Comparison of ENCODE assay signal across 25 cellular contexts in genomic region chr9:14554866-14555265, GRCh38.
A peak's percentile ranks its signal among the peaks of the same experiment; 100 is the strongest.
DNase-seq lines count a peak whose midpoint lies in the region; ATAC-seq lines count a peak whose summit lies in the region.
"Had no signal": no experiment of that assay in that cellular context is flagged by ENCODE, and none has a peak within 500 bp of the region (broad histone marks: within the 10 kb centered on the region; RNA-seq: fewer than 3 reads in every experiment).

No MANE protein-coding gene starts in this region.

- H3K9me3 Mint-ChIP-seq in T-helper 2 cell treated with Interferon-gamma antibody and Interleukin-4, amounts not matched to agents 5 μg/mL and 100 μg/mL, for 36 hours = peaks cover 10% of the 10 kb centered on the region
- H3K9me3 Mint-ChIP-seq: activated naive CD4-positive, alpha-beta T cell treated with anti-CD3 and anti-CD28 coated beads, Interleukin-2, amount 50 U/mL, for 24 hours had no signal

- H3K27me3 Mint-ChIP-seq in T-helper 2 cell treated with Interferon-gamma antibody and Interleukin-4, amounts not matched to agents 5 μg/mL and 100 μg/mL, for 36 hours (ENCODE audit: low read depth) = peaks cover 2% of the 10 kb centered on the region
- H3K27me3 Mint-ChIP-seq: activated naive CD4-positive, alpha-beta T cell treated with anti-CD3 and anti-CD28 coated beads, Interleukin-2, amount 50 U/mL, for 24 hours; B cell had no signal

- no peak overlapping the region for H3K4me3 Mint-ChIP-seq in T-helper 2 cell treated with Interferon-gamma antibody and Interleukin-4, amounts not matched to agents 5 μg/mL and 100 μg/mL, for 36 hours
- H3K4me3 Mint-ChIP-seq: activated CD8-positive, alpha-beta memory T cell treated with anti-CD3 and anti-CD28 coated beads, Interleukin-2, amount 10 ng/mL, durations not matched to agents 7 days and 5 days; activated naive CD4-positive, alpha-beta T cell treated with anti-CD3 and anti-CD28 coated beads, Interleukin-2, amount 50 U/mL, for 24 hours; B cell; naive thymus-derived CD8-positive, alpha-beta T cell; stimulated activated effector memory CD8-positive, alpha-beta T cell treated with anti-CD3 and anti-CD28 coated beads, Interleukin-12 subunit alpha, Interleukin-12 subunit beta, amount 100 ng/mL, for 72 hours; T-helper 1 cell treated with Interleukin-12 subunit alpha and Interleukin-12 subunit beta and Interleukin-4 antibody, amounts not matched to agents 30 μg/mL and 1 μg/mL, for 36 hours had no signal

- DNase-seq in T-helper 2 cell treated with Interferon-gamma antibody and Interleukin-4, amounts not matched to agents 5 μg/mL and 100 μg/mL, for 36 hours (ENCODE audit: low spot score) = no peak
- DNase-seq in T-helper 2 cell = no peak
- DNase-seq in dermis blood vessel endothelial cell = peak; percentile 63
- DNase-seq in lung microvascular endothelial cell (ENCODE audit: low read depth in 2 of 2) = peak; percentile 72 to 84
- DNase-seq in NAMALWA (ENCODE audit: low spot score) = no peak
- DNase-seq: activated CD4-positive, alpha-beta T cell treated with anti-CD3 and anti-CD28 coated beads for 48 hours; activated CD8-positive, alpha-beta memory T cell treated with anti-CD3 and anti-CD28 coated beads, Interleukin-2, amount 10 ng/mL, durations not matched to agents 7 days and 5 days; esophagus squamous epithelium; heart left ventricle; left cardiac atrium; naive thymus-derived CD8-positive, alpha-beta T cell; NCI-H1436; NCI-H510A; posterior cingulate gyrus; SJCRH30; stimulated activated CD4-positive, alpha-beta T cell treated with anti-CD3 and anti-CD28 coated beads, Interleukin-2, amount 100 ng/mL, for 24 hours had no signal

- no peaks in the 10 kb centered on the region for H3K4me1 Mint-ChIP-seq in T-helper 2 cell treated with Interferon-gamma antibody and Interleukin-4, amounts not matched to agents 5 μg/mL and 100 μg/mL, for 36 hours (ENCODE audit: low read depth)
- H3K4me1 Mint-ChIP-seq: activated CD8-positive, alpha-beta memory T cell treated with anti-CD3 and anti-CD28 coated beads, Interleukin-2, amount 10 ng/mL, durations not matched to agents 7 days and 5 days; activated naive CD4-positive, alpha-beta T cell treated with anti-CD3 and anti-CD28 coated beads, Interleukin-2, amount 50 U/mL, for 24 hours; B cell; naive thymus-derived CD8-positive, alpha-beta T cell; stimulated activated effector memory CD8-positive, alpha-beta T cell treated with anti-CD3 and anti-CD28 coated beads, Interleukin-12 subunit alpha, Interleukin-12 subunit beta, amount 100 ng/mL, for 72 hours had no signal

- H3K36me3 Mint-ChIP-seq in T-helper 2 cell treated with Interferon-gamma antibody and Interleukin-4, amounts not matched to agents 5 μg/mL and 100 μg/mL, for 36 hours (ENCODE audit: low read depth) = no peaks in the 10 kb centered on the region
- H3K36me3 Mint-ChIP-seq: activated CD8-positive, alpha-beta memory T cell treated with anti-CD3 and anti-CD28 coated beads, Interleukin-2, amount 10 ng/mL, durations not matched to agents 7 days and 5 days; activated naive CD4-positive, alpha-beta T cell treated with anti-CD3 and anti-CD28 coated beads, Interleukin-2, amount 50 U/mL, for 24 hours; stimulated activated effector memory CD8-positive, alpha-beta T cell treated with anti-CD3 and anti-CD28 coated beads, Interleukin-12 subunit alpha, Interleukin-12 subunit beta, amount 100 ng/mL, for 72 hours had no signal

- ATAC-seq in HG03354 (IDR thresholded peaks at IDR 0.05; ENCODE audit: poor library complexity, severe bottlenecking, unreplicated experiment) (no peak), HG02610 (IDR thresholded peaks at IDR 0.05; ENCODE audit: unreplicated experiment) (no peak), GM21423 (IDR thresholded peaks at IDR 0.05; ENCODE audit: unreplicated experiment) (no peak)
- ATAC-seq: activated CD8-positive, alpha-beta memory T cell treated with anti-CD3 and anti-CD28 coated beads, Interleukin-2, amount 10 ng/mL, durations not matched to agents 7 days and 5 days; heart left ventricle; HepG2; naive thymus-derived CD8-positive, alpha-beta T cell; Panc1; stimulated activated effector memory CD8-positive, alpha-beta T cell treated with anti-CD3 and anti-CD28 coated beads, Interleukin-12 subunit alpha, Interleukin-12 subunit beta, amount 100 ng/mL, for 72 hours had no signal

- peak overlapping the region; percentile 6 for H3K27ac Mint-ChIP-seq in T-helper 2 cell treated with Interferon-gamma antibody and Interleukin-4, amounts not matched to agents 5 μg/mL and 100 μg/mL, for 36 hours
- H3K27ac Mint-ChIP-seq: activated CD8-positive, alpha-beta memory T cell treated with anti-CD3 and anti-CD28 coated beads, Interleukin-2, amount 10 ng/mL, durations not matched to agents 7 days and 5 days; activated naive CD4-positive, alpha-beta T cell treated with anti-CD3 and anti-CD28 coated beads, Interleukin-2, amount 50 U/mL, for 24 hours; B cell; naive thymus-derived CD8-positive, alpha-beta T cell; stimulated activated effector memory CD8-positive, alpha-beta T cell treated with anti-CD3 and anti-CD28 coated beads, Interleukin-12 subunit alpha, Interleukin-12 subunit beta, amount 100 ng/mL, for 72 hours; T-helper 1 cell treated with Interleukin-12 subunit alpha and Interleukin-12 subunit beta and Interleukin-4 antibody, amounts not matched to agents 30 μg/mL and 1 μg/mL, for 36 hours had no signal

Comparison
In these comparisons a context has a peak if more than half of its experiments do, and no peak if none do; other contexts are left out.
1. DNase-seq: peak in dermis blood vessel endothelial cell (single experiment) and lung microvascular endothelial cell (2 of 2); none in T-helper 2 cell treated with Interferon-gamma antibody and Interleukin-4, amounts not matched to agents 5 μg/mL and 100 μg/mL, for 36 hours (single experiment), T-helper 2 cell (0 of 5) and NAMALWA (single experiment).